Comparison of ENCODE assay signal across 11 cellular contexts in genomic region chr4:172982151-172982590, GRCh38.
DNase-seq lines count a peak whose midpoint lies in the region; ATAC-seq and TF ChIP-seq lines count a peak whose summit lies in the region.
"Had no signal": no experiment of that assay in that cellular context is flagged by ENCODE, and none has a peak within 500 bp of the region (broad histone marks: within the 10 kb centered on the region; RNA-seq: fewer than 3 reads in every experiment).

No MANE protein-coding gene starts in this region.

- H3K9me3 ChIP-seq in aorta (ENCODE audit: control insufficient read depth, low read length): no peaks in the 10 kb centered on the region
- H3K9me3 ChIP-seq in H9 (ENCODE audit: control insufficient read depth, low read depth, low read length): no peaks in the 10 kb centered on the region

- no peak for TF ChIP-seq CTCF in H9 (conservative IDR thresholded peaks at IDR 0.05)

- no peak overlapping the region for H2AK5ac ChIP-seq in H9 (ENCODE audit: insufficient read length, low read length)

- no peak overlapping the region for H3T11ph ChIP-seq in H9 (ENCODE audit: low read length)

- H3K27ac ChIP-seq in aorta (ENCODE audit: low read depth in 1 of 2, low read length in 2 of 2) (peak overlapping the region; percentile 43 to 85), H9 (ENCODE audit: insufficient read length, low read depth, low read length) (no peak overlapping the region)

- peaks cover 2 to 11% (median 4%) of the 10 kb centered on the region in 3 experiments; a peak in 5 of 7 replicates for H3K36me3 Mint-ChIP-seq in H9 (ENCODE audit: insufficient read depth in 1 of 3, low read depth in 3 of 3)

- H3K56ac ChIP-seq in H9 (ENCODE audit: insufficient read length, low read depth, low read length): no peak overlapping the region

- no peak overlapping the region for H2BK120ac ChIP-seq in H9 (ENCODE audit: low read depth, low read length, poor library complexity, severe bottlenecking)

- no peaks in the 10 kb centered on the region for H3K23me2 ChIP-seq in H9 (ENCODE audit: insufficient read length, low read depth, low read length, poor library complexity, severe bottlenecking)

- no peak overlapping the region for H4K8ac ChIP-seq in H9 (replicated peaks; ENCODE audit: insufficient read length, low read depth, low read length)

- no peaks in the 10 kb centered on the region; the same call in 1 of the 2 replicates for H3K27me3 Mint-ChIP-seq in H9 (ENCODE audit: low read depth)

- H3K18ac ChIP-seq in H9 (ENCODE audit: insufficient read length, low read depth, low read length): no peak overlapping the region

- H2AFZ ChIP-seq in H9 (ENCODE audit: low read length): no peak overlapping the region

- no peak overlapping the region for H4K91ac ChIP-seq in H9 (ENCODE audit: insufficient read length, low read depth, low read length)

- peaks cover 31 to 32% of the 10 kb centered on the region in 2 experiments for H3K4me1 Mint-ChIP-seq in H9
- H3K4me1 Mint-ChIP-seq: B cell had no signal

- no peaks in the 10 kb centered on the region for H3K27me3 ChIP-seq in aorta (ENCODE audit: control insufficient read depth in 1 of 2, insufficient read depth in 2 of 2, low read length in 1 of 2)
- no peaks in the 10 kb centered on the region for H3K27me3 ChIP-seq in H9 (ENCODE audit: insufficient read depth, low read length)

- H3K4ac ChIP-seq in H9 (ENCODE audit: low read depth, low read length): no peak overlapping the region

- H2BK5ac ChIP-seq in H9 (ENCODE audit: insufficient read length, low read length): no peak overlapping the region

- H3K14ac ChIP-seq in H9 (ENCODE audit: insufficient read depth, low read length): no peak overlapping the region

- no peaks in the 10 kb centered on the region for H3K79me2 ChIP-seq in H9 (ENCODE audit: insufficient read depth, low read length)

- 0 to 5% methylated on average over 2 of the region's 2 CpGs for WGBS in aorta, 2 donors
- no CpG with 5 or more reads among the region's 2 CpGs for WGBS in H9 (ENCODE audit: extremely low coverage, insufficient read length, low lambda C conversion rate)

- H3K27ac Mint-ChIP-seq in H9: no peak overlapping the region; a peak in 1 of 7 replicates
- H3K27ac Mint-ChIP-seq: B cell had no signal

- H2BK15ac ChIP-seq in H9 (ENCODE audit: low read depth, low read length): no peak overlapping the region

- H3K79me1 ChIP-seq in H9 (ENCODE audit: insufficient read depth, low read depth, low read length, poor library complexity, severe bottlenecking): no peaks in the 10 kb centered on the region

- H3K4me3 Mint-ChIP-seq in H9: no peak overlapping the region
- H3K4me3 Mint-ChIP-seq: B cell had no signal

- ATAC-seq in esophagus mucosa (peak; percentile 97), aorta (ENCODE audit: low FRiP score) (peak; percentile 83), HG02840 (IDR thresholded peaks at IDR 0.05; ENCODE audit: low FRiP score, unreplicated experiment) (no peak)

- H4K5ac ChIP-seq in H9 (ENCODE audit: insufficient read length, low read depth, low read length): no peak overlapping the region

- peaks cover 0 to 8% of the 10 kb centered on the region in 2 experiments; a peak in 4 of 5 replicates for H3K9me3 Mint-ChIP-seq in H9

- H2BK20ac ChIP-seq in H9 (ENCODE audit: low read depth, low read length, poor library complexity, severe bottlenecking): no peak overlapping the region

- no peak overlapping the region for H3K9ac ChIP-seq in H9 (ENCODE audit: extremely low read depth, insufficient read length, low read length)

- no peaks in the 10 kb centered on the region for H3K36me3 ChIP-seq in aorta (ENCODE audit: control insufficient read depth in 1 of 2, insufficient read depth in 2 of 2, low read length in 1 of 2)

- H2BK12ac ChIP-seq in H9 (ENCODE audit: insufficient read length, low read depth, low read length): no peak overlapping the region

- intact Hi-C loops in aorta (cut with DNase I): no loop called here

- H3K4me3 ChIP-seq in aorta (ENCODE audit: low read length in 2 of 2): no peak overlapping the region

- H3K4me2 ChIP-seq in H9 (ENCODE audit: insufficient read depth, insufficient read length, low read length): no peak overlapping the region

- no peaks in the 10 kb centered on the region for H4K20me1 ChIP-seq in H9 (ENCODE audit: control insufficient read depth, insufficient read depth, insufficient read length)

- peaks cover 0 to 1% of the 10 kb centered on the region in 2 donors for H3K4me1 ChIP-seq in aorta (ENCODE audit: control insufficient read depth in 1 of 2, insufficient read depth in 2 of 2, low read length in 2 of 2)
- peaks cover 7% of the 10 kb centered on the region; the same call in 1 of the 2 replicates for H3K4me1 ChIP-seq in H9 (ENCODE audit: insufficient read depth, low read length)

- DNase-seq in SIG-M5 treated with dmso at 0.1 percent for 504 hours (lab: John Stamatoyannopoulos, UW; ENCODE audit: unreplicated experiment) (peak; percentile 18), SIG-M5 (lab: John Stamatoyannopoulos, UW) (no peak), M059J (ENCODE audit: low read depth) (peak; percentile 82), aorta (peak in 1 of 2 donors; percentile 61), cerebellum (ENCODE audit: low spot score) (no peak), H9 (no peak)
- DNase-seq: activated CD4-positive, alpha-beta T cell treated with anti-CD3 and anti-CD28 coated beads, Interleukin-2, amount 50 U/mL, for 48 hours; left cardiac atrium had no signal

- H3K23ac ChIP-seq in H9 (ENCODE audit: insufficient read length, low read depth, low read length): no peak overlapping the region

Comparison
In these comparisons a context has a peak if more than half of its experiments do, and no peak if none do; other contexts are left out.
1. DNase-seq: peak in SIG-M5 treated with dmso at 0.1 percent for 504 hours (single experiment) and M059J (single experiment); none in SIG-M5 (single experiment), cerebellum (single experiment) and H9 (single experiment).